In genomic region chr21:34073032-34073748, GRCh38 we compare ENCODE assay signal across 1 cellular context.
TF ChIP-seq lines count a peak whose summit lies in the region.

TSS of gene MRPS6 (plus strand) at chr21:34073578. CDS start at chr21:34073701, 123 bp downstream.
TSS of gene SLC5A3 (plus strand) at chr21:34073578. CDS start at chr21:34095199, 21,621 bp downstream.

TF ChIP-seq in K562, 482 proteins besides CTCF, POLR2A, EP300 and RAD21 (continued from another document and continues in another):
- TF ChIP-seq, protein P1, sequence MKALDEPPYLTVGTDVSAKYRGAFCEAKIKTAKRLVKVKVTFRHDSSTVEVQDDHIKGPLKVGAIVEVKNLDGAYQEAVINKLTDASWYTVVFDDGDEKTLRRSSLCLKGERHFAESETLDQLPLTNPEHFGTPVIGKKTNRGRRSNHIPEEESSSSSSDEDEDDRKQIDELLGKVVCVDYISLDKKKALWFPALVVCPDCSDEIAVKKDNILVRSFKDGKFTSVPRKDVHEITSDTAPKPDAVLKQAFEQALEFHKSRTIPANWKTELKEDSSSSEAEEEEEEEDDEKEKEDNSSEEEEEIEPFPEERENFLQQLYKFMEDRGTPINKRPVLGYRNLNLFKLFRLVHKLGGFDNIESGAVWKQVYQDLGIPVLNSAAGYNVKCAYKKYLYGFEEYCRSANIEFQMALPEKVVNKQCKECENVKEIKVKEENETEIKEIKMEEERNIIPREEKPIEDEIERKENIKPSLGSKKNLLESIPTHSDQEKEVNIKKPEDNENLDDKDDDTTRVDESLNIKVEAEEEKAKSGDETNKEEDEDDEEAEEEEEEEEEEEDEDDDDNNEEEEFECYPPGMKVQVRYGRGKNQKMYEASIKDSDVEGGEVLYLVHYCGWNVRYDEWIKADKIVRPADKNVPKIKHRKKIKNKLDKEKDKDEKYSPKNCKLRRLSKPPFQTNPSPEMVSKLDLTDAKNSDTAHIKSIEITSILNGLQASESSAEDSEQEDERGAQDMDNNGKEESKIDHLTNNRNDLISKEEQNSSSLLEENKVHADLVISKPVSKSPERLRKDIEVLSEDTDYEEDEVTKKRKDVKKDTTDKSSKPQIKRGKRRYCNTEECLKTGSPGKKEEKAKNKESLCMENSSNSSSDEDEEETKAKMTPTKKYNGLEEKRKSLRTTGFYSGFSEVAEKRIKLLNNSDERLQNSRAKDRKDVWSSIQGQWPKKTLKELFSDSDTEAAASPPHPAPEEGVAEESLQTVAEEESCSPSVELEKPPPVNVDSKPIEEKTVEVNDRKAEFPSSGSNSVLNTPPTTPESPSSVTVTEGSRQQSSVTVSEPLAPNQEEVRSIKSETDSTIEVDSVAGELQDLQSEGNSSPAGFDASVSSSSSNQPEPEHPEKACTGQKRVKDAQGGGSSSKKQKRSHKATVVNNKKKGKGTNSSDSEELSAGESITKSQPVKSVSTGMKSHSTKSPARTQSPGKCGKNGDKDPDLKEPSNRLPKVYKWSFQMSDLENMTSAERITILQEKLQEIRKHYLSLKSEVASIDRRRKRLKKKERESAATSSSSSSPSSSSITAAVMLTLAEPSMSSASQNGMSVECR (CRISPR knock-in tag; IDR thresholded peaks at IDR 0.05) = peak; percentile 76
- no peak for TF ChIP-seq FOS (IDR thresholded peaks at IDR 0.05; ENCODE audit: extremely low read depth, insufficient read length)
- TF ChIP-seq ZBED1 (IDR thresholded peaks at IDR 0.05) = 0 out of 2 replicates have a peak, but pooled peaks have one; percentile 27
- 0 out of 2 replicates have a peak, but pooled peaks have one; percentile 9 for TF ChIP-seq FOSL1 (tag; conservative IDR thresholded peaks at IDR 0.05)
- TF ChIP-seq NFIC (IDR thresholded peaks at IDR 0.05) = peak; percentile 46
- TF ChIP-seq POLR2H (tag; IDR thresholded peaks at IDR 0.05; ENCODE audit: low read depth) = peak; percentile 69
- peak; percentile 18; the same call in 1 of the 2 replicates for TF ChIP-seq JUND (IDR thresholded peaks at IDR 0.05; ENCODE audit: borderline replicate concordance, low read depth, low read length)
- TF ChIP-seq JUND (tag; IDR thresholded peaks at IDR 0.05; ENCODE audit: borderline replicate concordance, low read depth, low read length) = no peak
- TF ChIP-seq TFAP4 (CRISPR knock-in tag; IDR thresholded peaks at IDR 0.05; ENCODE audit: borderline replicate concordance) = peak; percentile 79; the same call in 1 of the 2 replicates
- peak; percentile 88 for TF ChIP-seq RBM25 (IDR thresholded peaks at IDR 0.05; ENCODE audit: low read depth, low read length, severe bottlenecking)
- peak; percentile 78 for TF ChIP-seq RBBP5 (IDR thresholded peaks at IDR 0.05; ENCODE audit: borderline replicate concordance, insufficient read depth, low read length, poor library complexity, severe bottlenecking)
- no peak; the same call in none of the 2 replicates for TF ChIP-seq CREM (IDR thresholded peaks at IDR 0.05; ENCODE audit: low read depth)
- no peak for TF ChIP-seq TFAM (CRISPR knock-in tag; conservative IDR thresholded peaks at IDR 0.05)
- peak; percentile 92 for TF ChIP-seq L3MBTL2 (IDR thresholded peaks at IDR 0.05)
- no peak for TF ChIP-seq FOXO4 (CRISPR knock-in tag; IDR thresholded peaks at IDR 0.05)
- TF ChIP-seq, protein P2, sequence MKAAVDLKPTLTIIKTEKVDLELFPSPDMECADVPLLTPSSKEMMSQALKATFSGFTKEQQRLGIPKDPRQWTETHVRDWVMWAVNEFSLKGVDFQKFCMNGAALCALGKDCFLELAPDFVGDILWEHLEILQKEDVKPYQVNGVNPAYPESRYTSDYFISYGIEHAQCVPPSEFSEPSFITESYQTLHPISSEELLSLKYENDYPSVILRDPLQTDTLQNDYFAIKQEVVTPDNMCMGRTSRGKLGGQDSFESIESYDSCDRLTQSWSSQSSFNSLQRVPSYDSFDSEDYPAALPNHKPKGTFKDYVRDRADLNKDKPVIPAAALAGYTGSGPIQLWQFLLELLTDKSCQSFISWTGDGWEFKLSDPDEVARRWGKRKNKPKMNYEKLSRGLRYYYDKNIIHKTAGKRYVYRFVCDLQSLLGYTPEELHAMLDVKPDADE (conservative IDR thresholded peaks at IDR 0.05; ENCODE audit: control insufficient read depth, low read depth, low read length) = peak; percentile 55; the same call in 1 of the 2 replicates
- TF ChIP-seq KAT7 (CRISPR knock-in tag; IDR thresholded peaks at IDR 0.05; ENCODE audit: borderline replicate concordance) = peak; percentile 75; the same call in 1 of the 2 replicates
- TF ChIP-seq ZBTB17 (CRISPR knock-in tag; IDR thresholded peaks at IDR 0.05) = peak; percentile 81
- no peak; the same call in 1 of the 2 replicates for TF ChIP-seq MTA3 (IDR thresholded peaks at IDR 0.05; ENCODE audit: borderline replicate concordance)
- peak; percentile 34; the same call in 1 of the 2 replicates for TF ChIP-seq ZNF764 (CRISPR knock-in tag; IDR thresholded peaks at IDR 0.05; ENCODE audit: low read depth)
- TF ChIP-seq, protein P3, sequence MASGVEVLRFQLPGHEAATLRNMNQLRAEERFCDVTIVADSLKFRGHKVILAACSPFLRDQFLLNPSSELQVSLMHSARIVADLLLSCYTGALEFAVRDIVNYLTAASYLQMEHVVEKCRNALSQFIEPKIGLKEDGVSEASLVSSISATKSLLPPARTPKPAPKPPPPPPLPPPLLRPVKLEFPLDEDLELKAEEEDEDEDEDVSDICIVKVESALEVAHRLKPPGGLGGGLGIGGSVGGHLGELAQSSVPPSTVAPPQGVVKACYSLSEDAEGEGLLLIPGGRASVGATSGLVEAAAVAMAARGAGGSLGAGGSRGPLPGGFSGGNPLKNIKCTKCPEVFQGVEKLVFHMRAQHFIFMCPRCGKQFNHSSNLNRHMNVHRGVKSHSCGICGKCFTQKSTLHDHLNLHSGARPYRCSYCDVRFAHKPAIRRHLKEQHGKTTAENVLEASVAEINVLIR (CRISPR knock-in tag; IDR thresholded peaks at IDR 0.05) = no peak
- TF ChIP-seq, protein P4, sequence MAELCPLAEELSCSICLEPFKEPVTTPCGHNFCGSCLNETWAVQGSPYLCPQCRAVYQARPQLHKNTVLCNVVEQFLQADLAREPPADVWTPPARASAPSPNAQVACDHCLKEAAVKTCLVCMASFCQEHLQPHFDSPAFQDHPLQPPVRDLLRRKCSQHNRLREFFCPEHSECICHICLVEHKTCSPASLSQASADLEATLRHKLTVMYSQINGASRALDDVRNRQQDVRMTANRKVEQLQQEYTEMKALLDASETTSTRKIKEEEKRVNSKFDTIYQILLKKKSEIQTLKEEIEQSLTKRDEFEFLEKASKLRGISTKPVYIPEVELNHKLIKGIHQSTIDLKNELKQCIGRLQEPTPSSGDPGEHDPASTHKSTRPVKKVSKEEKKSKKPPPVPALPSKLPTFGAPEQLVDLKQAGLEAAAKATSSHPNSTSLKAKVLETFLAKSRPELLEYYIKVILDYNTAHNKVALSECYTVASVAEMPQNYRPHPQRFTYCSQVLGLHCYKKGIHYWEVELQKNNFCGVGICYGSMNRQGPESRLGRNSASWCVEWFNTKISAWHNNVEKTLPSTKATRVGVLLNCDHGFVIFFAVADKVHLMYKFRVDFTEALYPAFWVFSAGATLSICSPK (IDR thresholded peaks at IDR 0.05; ENCODE audit: borderline replicate concordance) = no peak
- TF ChIP-seq CREB1 (IDR thresholded peaks at IDR 0.05) = no peak
- 0 out of 2 replicates have a peak, but pooled peaks have one; percentile 22 for TF ChIP-seq CREB1 (CRISPR knock-in tag; IDR thresholded peaks at IDR 0.05)
- no peak for TF ChIP-seq PTTG1 (tag; IDR thresholded peaks at IDR 0.05; ENCODE audit: low read depth)
- TF ChIP-seq ZNF124 (CRISPR knock-in tag; IDR thresholded peaks at IDR 0.05) = no peak
- TF ChIP-seq ARID3B (CRISPR knock-in tag; IDR thresholded peaks at IDR 0.05; ENCODE audit: borderline replicate concordance) = peak; percentile 77; the same call in 1 of the 2 replicates
- TF ChIP-seq ZNF3 (CRISPR knock-in tag; IDR thresholded peaks at IDR 0.05) = no peak
- TF ChIP-seq MCM5 (IDR thresholded peaks at IDR 0.05; ENCODE audit: low read depth) = no peak
- TF ChIP-seq CCNT2 (IDR thresholded peaks at IDR 0.05; ENCODE audit: borderline replicate concordance, extremely low read depth, insufficient read length, low read depth, low read length) = peak; percentile 78
- no peak for TF ChIP-seq TAF7 (tag; IDR thresholded peaks at IDR 0.05)
- peak; percentile 89 for TF ChIP-seq CXXC5 (CRISPR knock-in tag; IDR thresholded peaks at IDR 0.05)
- TF ChIP-seq PHTF2 (CRISPR knock-in tag; IDR thresholded peaks at IDR 0.05) = no peak
- peak; percentile 50; the same call in 1 of the 2 replicates for TF ChIP-seq RB1 (IDR thresholded peaks at IDR 0.05; ENCODE audit: low read depth)
- no peak for TF ChIP-seq ETV5 (CRISPR knock-in tag; IDR thresholded peaks at IDR 0.05; ENCODE audit: low read depth)
- TF ChIP-seq ARID1B (IDR thresholded peaks at IDR 0.05) = peak; percentile 28; the same call in 1 of the 2 replicates
- TF ChIP-seq, protein P5, sequence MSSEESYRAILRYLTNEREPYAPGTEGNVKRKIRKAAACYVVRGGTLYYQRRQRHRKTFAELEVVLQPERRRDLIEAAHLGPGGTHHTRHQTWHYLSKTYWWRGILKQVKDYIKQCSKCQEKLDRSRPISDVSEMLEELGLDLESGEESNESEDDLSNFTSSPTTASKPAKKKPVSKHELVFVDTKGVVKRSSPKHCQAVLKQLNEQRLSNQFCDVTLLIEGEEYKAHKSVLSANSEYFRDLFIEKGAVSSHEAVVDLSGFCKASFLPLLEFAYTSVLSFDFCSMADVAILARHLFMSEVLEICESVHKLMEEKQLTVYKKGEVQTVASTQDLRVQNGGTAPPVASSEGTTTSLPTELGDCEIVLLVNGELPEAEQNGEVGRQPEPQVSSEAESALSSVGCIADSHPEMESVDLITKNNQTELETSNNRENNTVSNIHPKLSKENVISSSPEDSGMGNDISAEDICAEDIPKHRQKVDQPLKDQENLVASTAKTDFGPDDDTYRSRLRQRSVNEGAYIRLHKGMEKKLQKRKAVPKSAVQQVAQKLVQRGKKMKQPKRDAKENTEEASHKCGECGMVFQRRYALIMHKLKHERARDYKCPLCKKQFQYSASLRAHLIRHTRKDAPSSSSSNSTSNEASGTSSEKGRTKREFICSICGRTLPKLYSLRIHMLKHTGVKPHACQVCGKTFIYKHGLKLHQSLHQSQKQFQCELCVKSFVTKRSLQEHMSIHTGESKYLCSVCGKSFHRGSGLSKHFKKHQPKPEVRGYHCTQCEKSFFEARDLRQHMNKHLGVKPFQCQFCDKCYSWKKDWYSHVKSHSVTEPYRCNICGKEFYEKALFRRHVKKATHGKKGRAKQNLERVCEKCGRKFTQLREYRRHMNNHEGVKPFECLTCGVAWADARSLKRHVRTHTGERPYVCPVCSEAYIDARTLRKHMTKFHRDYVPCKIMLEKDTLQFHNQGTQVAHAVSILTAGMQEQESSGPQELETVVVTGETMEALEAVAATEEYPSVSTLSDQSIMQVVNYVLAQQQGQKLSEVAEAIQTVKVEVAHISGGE (CRISPR knock-in tag; IDR thresholded peaks at IDR 0.05) = no peak; a peak in 1 of 6 replicates
- TF ChIP-seq NR4A1 (CRISPR knock-in tag; IDR thresholded peaks at IDR 0.05) = 0 out of 2 replicates have a peak, but pooled peaks have one; percentile 31
- TF ChIP-seq NR4A1 (tag; IDR thresholded peaks at IDR 0.05) = 0 out of 2 replicates have a peak, but pooled peaks have one; percentile 72
- 0 out of 2 replicates have a peak, but pooled peaks have one; percentile 18 for TF ChIP-seq CGGBP1 (CRISPR knock-in tag; IDR thresholded peaks at IDR 0.05)
- TF ChIP-seq CAMTA2 (CRISPR knock-in tag; conservative IDR thresholded peaks at IDR 0.05) = 0 out of 2 replicates have a peak, but pooled peaks have one; percentile 19
